8 cellular contexts compared by ENCODE assay signal in genomic region chr11:103035656-103036434, GRCh38. TPM values are rescaled to one million over a fixed set of nuclear protein-coding genes. Genes with fewer than 3 reads are reported as not detected.
A peak's percentile ranks its signal among the peaks of the same experiment; 100 is the strongest.
DNase-seq lines count a peak whose midpoint lies in the region; ATAC-seq and TF ChIP-seq lines count a peak whose summit lies in the region.

No MANE protein-coding gene starts in this region.

- H3K27me3 ChIP-seq in colonic mucosa (no peaks in the 10 kb centered on the region), upper lobe of right lung (no peaks in the 10 kb centered on the region)

- no peaks in the 10 kb centered on the region for H3K27me3 Mint-ChIP-seq in T-helper 2 cell treated with Interferon-gamma antibody and Interleukin-4, amounts not matched to agents 5 μg/mL and 100 μg/mL, for 36 hours (ENCODE audit: low read depth)

- DNase-seq in NCI-H1694 treated with DMSO at 0.1 percent for 48 hours (lab: John Stamatoyannopoulos, UW) (peak; percentile 28), colonic mucosa (peak; percentile 64), lung microvascular endothelial cell (ENCODE audit: low read depth in 2 of 2) (peak; percentile 54 to 93), upper lobe of right lung (no peak)
- DNase-seq in T-helper 2 cell treated with Interferon-gamma antibody and Interleukin-4, amounts not matched to agents 5 μg/mL and 100 μg/mL, for 36 hours (ENCODE audit: low spot score), result peak; percentile 48

- H3K4me3 ChIP-seq in colonic mucosa (no peak overlapping the region), upper lobe of right lung (no peak overlapping the region)

- ATAC-seq in GM18520 (IDR thresholded peaks at IDR 0.05; ENCODE audit: unreplicated experiment) (peak; percentile 96), HG02970 (IDR thresholded peaks at IDR 0.05; ENCODE audit: low FRiP score, unreplicated experiment) (peak; percentile 96), upper lobe of right lung (peak; percentile 91)

- H3K36me3 ChIP-seq in colonic mucosa, result no peaks in the 10 kb centered on the region
- no peaks in the 10 kb centered on the region for H3K36me3 ChIP-seq in upper lobe of right lung

- H3K4me1 Mint-ChIP-seq in T-helper 2 cell treated with Interferon-gamma antibody and Interleukin-4, amounts not matched to agents 5 μg/mL and 100 μg/mL, for 36 hours (ENCODE audit: low read depth), result peaks cover 16% of the 10 kb centered on the region

- H3K4me1 ChIP-seq in colonic mucosa, result no peaks in the 10 kb centered on the region
- no peaks in the 10 kb centered on the region for H3K4me1 ChIP-seq in upper lobe of right lung

- no peak overlapping the region for H3K4me3 Mint-ChIP-seq in T-helper 2 cell treated with Interferon-gamma antibody and Interleukin-4, amounts not matched to agents 5 μg/mL and 100 μg/mL, for 36 hours

- H3K9me3 ChIP-seq in colonic mucosa (no peaks in the 10 kb centered on the region), upper lobe of right lung (no peaks in the 10 kb centered on the region)

- intact Hi-C loops in colonic mucosa (cut with DNase I), result no loop called here
- intact Hi-C loops in upper lobe of right lung (cut with DNase I), result no loop called here

- H3K36me3 Mint-ChIP-seq in T-helper 2 cell treated with Interferon-gamma antibody and Interleukin-4, amounts not matched to agents 5 μg/mL and 100 μg/mL, for 36 hours (ENCODE audit: low read depth), result peaks cover 5% of the 10 kb centered on the region

- H3K27ac Mint-ChIP-seq in T-helper 2 cell treated with Interferon-gamma antibody and Interleukin-4, amounts not matched to agents 5 μg/mL and 100 μg/mL, for 36 hours, result peak overlapping the region; percentile 76

- TF ChIP-seq CTCF in C4-2B (conservative IDR thresholded peaks at IDR 0.05) (peak; percentile 85), colonic mucosa (IDR thresholded peaks at IDR 0.05) (peak; percentile 45), upper lobe of right lung (IDR thresholded peaks at IDR 0.05) (peak; percentile 71)

- peaks cover 5% of the 10 kb centered on the region for H3K9me3 Mint-ChIP-seq in T-helper 2 cell treated with Interferon-gamma antibody and Interleukin-4, amounts not matched to agents 5 μg/mL and 100 μg/mL, for 36 hours

- H3K27ac ChIP-seq in C4-2B (no peak overlapping the region), colonic mucosa (no peak overlapping the region), upper lobe of right lung (no peak overlapping the region)

- no peak overlapping the region for H3K9ac ChIP-seq in colonic mucosa (ENCODE audit: low read depth in 2 of 2, low read length in 2 of 2)

RNA-seq across cellular contexts. Expression of gene DCUN1D5, which starts 56.1 kb away (rescaled TPM):
- total RNA-seq in colonic mucosa (10 to 100 TPM; 14.7 to 25.4 TPM), lung microvascular endothelial cell (31.7 and 39.2 TPM in 2 replicates), upper lobe of right lung (19.7 TPM)
